In the genomic region with DNA sequence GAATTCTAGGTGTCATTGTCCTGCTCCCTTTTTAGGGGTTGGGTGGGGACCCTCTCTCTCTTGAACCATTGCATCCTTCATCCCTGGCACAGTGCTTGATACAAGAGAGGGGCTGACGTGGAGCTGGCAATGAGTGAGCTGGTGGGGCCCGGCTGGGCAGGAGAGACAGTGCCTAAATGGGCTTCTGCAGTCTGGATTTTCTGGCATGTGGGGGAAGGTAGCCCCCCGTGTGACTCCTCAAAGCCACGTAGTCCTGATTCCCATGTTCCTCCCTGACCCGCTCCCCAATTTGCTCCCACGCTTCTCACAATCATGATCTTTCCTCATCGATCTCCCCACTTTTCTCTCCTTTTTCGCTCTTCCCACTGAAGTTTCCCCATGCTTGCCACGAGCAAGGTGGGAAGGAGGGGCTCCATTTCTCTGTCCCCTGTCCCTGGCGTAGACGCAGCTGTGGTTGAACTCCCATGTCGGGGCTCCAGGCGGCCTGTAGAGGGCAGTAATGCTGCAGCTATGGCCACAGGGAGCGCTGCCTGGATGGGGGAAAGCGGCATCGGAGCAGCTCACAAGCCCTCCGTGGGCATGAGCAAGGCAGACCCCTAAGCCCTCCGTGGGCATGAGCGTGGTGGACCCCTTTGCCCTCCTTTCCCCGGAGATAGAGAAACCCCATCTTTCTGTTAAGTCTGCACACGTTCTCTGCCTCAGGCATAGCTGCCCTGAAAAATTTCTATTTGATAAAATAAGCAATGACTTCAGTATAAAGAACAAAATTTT, we compare ENCODE assay signal across 9 cellular contexts. TPM values are rescaled to one million over a fixed set of nuclear protein-coding genes. Genes with fewer than 3 reads are reported as not detected.
A peak's percentile ranks its signal among the peaks of the same experiment; 100 is the strongest.
DNase-seq lines count a peak whose midpoint lies in the region; ATAC-seq, FAIRE-seq and TF ChIP-seq lines count a peak whose summit lies in the region.
"Had no signal": no experiment of that assay in that cellular context is flagged by ENCODE, and none has a peak within 500 bp of the region (broad histone marks: within the 10 kb centered on the region; RNA-seq: fewer than 3 reads in every experiment).

No MANE protein-coding gene starts in this region.

- H3K4me3 ChIP-seq in SK-N-MC = peak overlapping the region; percentile 49

- H3K4me1 Mint-ChIP-seq in activated naive CD4-positive, alpha-beta T cell treated with anti-CD3 and anti-CD28 coated beads for 36 hours (ENCODE audit: low read depth) = peaks cover 10% of the 10 kb centered on the region

- TF ChIP-seq CTCF in GM12874 (IDR thresholded peaks at IDR 0.05; ENCODE audit: insufficient read depth, low read depth, low read length) = peak; percentile 94

- H3K27ac ChIP-seq in SK-N-MC = no peak overlapping the region

- no peak for FAIRE-seq in urothelium cell line (lab: Jason Lieb, UNC)
- FAIRE-seq: islet of Langerhans had no signal

- ATAC-seq in Right ventricle myocardium superior (ENCODE audit: poor library complexity) = peak; percentile 88
- ATAC-seq in GM21528 (IDR thresholded peaks at IDR 0.05; ENCODE audit: low FRiP score, unreplicated experiment) = no peak

- no peak overlapping the region for H3K9ac ChIP-seq in SK-N-MC (ENCODE audit: insufficient read length)

- H3K9me3 Mint-ChIP-seq in activated naive CD4-positive, alpha-beta T cell treated with anti-CD3 and anti-CD28 coated beads for 36 hours = no peaks in the 10 kb centered on the region

- CTCF ChIA-PET in activated naive CD4-positive, alpha-beta T cell treated with anti-CD3 and anti-CD28 coated beads for 36 hours (lab: Charles Lee) = interaction anchor here (0.5 to 2.7 kb wide), 27 partner anchors 10 to 1778 kb away, joined by 3 to 14 read pairs (median 3); a partner anchor contains a TSS

- DNase-seq in LHCN-M2 (ENCODE audit: low read depth) = peak; percentile 45
- DNase-seq in SK-N-MC (ENCODE audit: low read depth, low spot score) = no peak
- peak; percentile 82 for DNase-seq in activated naive CD4-positive, alpha-beta T cell treated with anti-CD3 and anti-CD28 coated beads for 36 hours
- peak; percentile 82 for DNase-seq in Right ventricle myocardium superior
- peak; percentile 89 for DNase-seq in posterior vena cava (ENCODE audit: low spot score)
- DNase-seq in urothelium cell line (ENCODE audit: low spot score) = peak; percentile 70

- peaks cover 3% of the 10 kb centered on the region for H3K36me3 Mint-ChIP-seq in activated naive CD4-positive, alpha-beta T cell treated with anti-CD3 and anti-CD28 coated beads for 36 hours (ENCODE audit: low read depth)

- peaks cover 8% of the 10 kb centered on the region for H3K27me3 Mint-ChIP-seq in activated naive CD4-positive, alpha-beta T cell treated with anti-CD3 and anti-CD28 coated beads for 36 hours (ENCODE audit: low read depth)

- H3K9me3 ChIP-seq in SK-N-MC (ENCODE audit: low read depth, low read length) = no peaks in the 10 kb centered on the region

- no peak overlapping the region for H3K27ac Mint-ChIP-seq in activated naive CD4-positive, alpha-beta T cell treated with anti-CD3 and anti-CD28 coated beads for 36 hours

- no peak overlapping the region for H3K4me3 Mint-ChIP-seq in activated naive CD4-positive, alpha-beta T cell treated with anti-CD3 and anti-CD28 coated beads for 36 hours

- no peaks in the 10 kb centered on the region for H3K36me3 ChIP-seq in SK-N-MC (ENCODE audit: insufficient read depth, low read length)

- intact Hi-C loops in activated naive CD4-positive, alpha-beta T cell treated with anti-CD3 and anti-CD28 coated beads for 36 hours (cut with micrococcal nuclease) = loop anchor here (1.0 to 5.0 kb wide), 2 partner anchors 1042 to 1368 kb away; no protein-coding TSS in a partner anchor
- intact Hi-C loops in Right ventricle myocardium superior (cut with DNase I) (no loop called here), posterior vena cava (cut with DNase I) (no loop called here)

RNA-seq across cellular contexts. Expression of a gene that starts 47.5 kb away (rescaled TPM):
- 49.7 and 52.5 TPM in 2 replicates for total RNA-seq in LHCN-M2 (2014; rRNA removed)
- polyA plus RNA-seq in LHCN-M2 (2012) = 20.4 TPM
- 10 to 100 TPM; 41.2 to 42.6 TPM for total RNA-seq in activated naive CD4-positive, alpha-beta T cell treated with anti-CD3 and anti-CD28 coated beads for 36 hours
- total RNA-seq in Right ventricle myocardium superior = 51.7 TPM
- 10 to 100 TPM; 63.9 to 65.7 TPM for total RNA-seq in posterior vena cava
